2 cellular contexts compared by ENCODE assay signal in the genomic region with DNA sequence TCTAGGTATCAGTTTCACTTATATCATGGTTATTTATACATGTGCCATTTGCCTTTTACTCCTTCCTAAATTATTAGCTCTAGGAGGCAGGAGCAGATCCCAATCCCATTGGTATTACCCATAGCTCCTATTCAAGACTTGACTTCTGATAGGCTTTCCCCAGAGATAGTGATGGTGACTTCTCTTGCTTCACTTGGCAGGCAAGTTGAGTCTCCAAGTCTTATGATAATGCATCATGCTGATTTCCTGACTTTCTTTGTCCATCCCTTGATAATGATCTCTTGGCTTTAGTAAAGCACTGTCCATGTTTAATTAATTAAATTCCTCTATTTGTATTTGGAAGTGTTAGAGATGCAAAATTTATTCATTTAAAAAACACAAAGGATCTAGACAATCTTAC.
TF ChIP-seq lines count a peak whose summit lies in the region.

No MANE protein-coding gene starts in this region.

TF ChIP-seq in IMR-90, 13 proteins besides CTCF, POLR2A, EP300 and RAD21:
- TF ChIP-seq ELK1 (IDR thresholded peaks at IDR 0.05; ENCODE audit: borderline replicate concordance, low read depth, low read length), result no peak
- no peak for TF ChIP-seq RFX5 (IDR thresholded peaks at IDR 0.05; ENCODE audit: low read depth, low read length)
- TF ChIP-seq MAFK (IDR thresholded peaks at IDR 0.05; ENCODE audit: low read depth, low read length), result no peak
- TF ChIP-seq NFE2L2 (IDR thresholded peaks at IDR 0.05; ENCODE audit: low read depth, low read length), result no peak
- TF ChIP-seq SMC3 (IDR thresholded peaks at IDR 0.05; ENCODE audit: low read depth, low read length), result no peak
- TF ChIP-seq FOS (IDR thresholded peaks at IDR 0.05; ENCODE audit: low read depth, low read length), result no peak
- no peak for TF ChIP-seq MAZ (IDR thresholded peaks at IDR 0.05; ENCODE audit: borderline replicate concordance, low read depth, low read length)
- TF ChIP-seq BHLHE40 (IDR thresholded peaks at IDR 0.05; ENCODE audit: low read depth, low read length), result no peak
- TF ChIP-seq RCOR1 (IDR thresholded peaks at IDR 0.05; ENCODE audit: insufficient replicate concordance, low read length), result no peak
- TF ChIP-seq CEBPB (IDR thresholded peaks at IDR 0.05; ENCODE audit: low read depth, low read length), result no peak
- TF ChIP-seq CHD1 (IDR thresholded peaks at IDR 0.05; ENCODE audit: low read depth, low read length), result no peak
- TF ChIP-seq MXI1 (IDR thresholded peaks at IDR 0.05; ENCODE audit: borderline replicate concordance, low read depth, low read length), result no peak
- TF ChIP-seq, protein P1, sequence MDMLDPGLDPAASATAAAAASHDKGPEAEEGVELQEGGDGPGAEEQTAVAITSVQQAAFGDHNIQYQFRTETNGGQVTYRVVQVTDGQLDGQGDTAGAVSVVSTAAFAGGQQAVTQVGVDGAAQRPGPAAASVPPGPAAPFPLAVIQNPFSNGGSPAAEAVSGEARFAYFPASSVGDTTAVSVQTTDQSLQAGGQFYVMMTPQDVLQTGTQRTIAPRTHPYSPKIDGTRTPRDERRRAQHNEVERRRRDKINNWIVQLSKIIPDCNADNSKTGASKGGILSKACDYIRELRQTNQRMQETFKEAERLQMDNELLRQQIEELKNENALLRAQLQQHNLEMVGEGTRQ (IDR thresholded peaks at IDR 0.05; ENCODE audit: low read depth, low read length), result no peak

TF ChIP-seq in HepG2, 621 proteins besides CTCF, POLR2A, EP300 and RAD21:
- TF ChIP-seq ZNF598 (CRISPR knock-in tag; IDR thresholded peaks at IDR 0.05; ENCODE audit: borderline replicate concordance), result no peak
- no peak for TF ChIP-seq IKZF4 (CRISPR knock-in tag; IDR thresholded peaks at IDR 0.05; ENCODE audit: borderline replicate concordance, low read depth, not compliant biosample characterization)
- no peak for TF ChIP-seq ZFP1 (CRISPR knock-in tag; IDR thresholded peaks at IDR 0.05)
- no peak for TF ChIP-seq ZSCAN20 (CRISPR knock-in tag; IDR thresholded peaks at IDR 0.05; ENCODE audit: borderline replicate concordance)
- no peak for TF ChIP-seq SAFB2 (CRISPR knock-in tag; IDR thresholded peaks at IDR 0.05; ENCODE audit: borderline replicate concordance, low read depth)
- TF ChIP-seq NR2F1 (CRISPR knock-in tag; IDR thresholded peaks at IDR 0.05), result no peak
- no peak for TF ChIP-seq ZBTB3 (CRISPR knock-in tag; IDR thresholded peaks at IDR 0.05; ENCODE audit: borderline replicate concordance, low read depth)
- no peak for TF ChIP-seq GLI4 (CRISPR knock-in tag; IDR thresholded peaks at IDR 0.05; ENCODE audit: borderline replicate concordance)
- TF ChIP-seq HNRNPK (IDR thresholded peaks at IDR 0.05; ENCODE audit: low read depth, low read length, poor library complexity, severe bottlenecking), result no peak
- TF ChIP-seq ZBTB39 (CRISPR knock-in tag; IDR thresholded peaks at IDR 0.05), result no peak
- no peak for TF ChIP-seq RXRA (CRISPR knock-in tag; IDR thresholded peaks at IDR 0.05)
- no peak for TF ChIP-seq CBX5 (CRISPR knock-in tag; IDR thresholded peaks at IDR 0.05; ENCODE audit: borderline replicate concordance)
- TF ChIP-seq MBNL3 (CRISPR knock-in tag; conservative IDR thresholded peaks at IDR 0.05), result no peak
- TF ChIP-seq SMAD9 (CRISPR knock-in tag; IDR thresholded peaks at IDR 0.05), result no peak
- no peak for TF ChIP-seq KLF15 (CRISPR knock-in tag; IDR thresholded peaks at IDR 0.05; ENCODE audit: borderline replicate concordance)
